In the genomic region with DNA sequence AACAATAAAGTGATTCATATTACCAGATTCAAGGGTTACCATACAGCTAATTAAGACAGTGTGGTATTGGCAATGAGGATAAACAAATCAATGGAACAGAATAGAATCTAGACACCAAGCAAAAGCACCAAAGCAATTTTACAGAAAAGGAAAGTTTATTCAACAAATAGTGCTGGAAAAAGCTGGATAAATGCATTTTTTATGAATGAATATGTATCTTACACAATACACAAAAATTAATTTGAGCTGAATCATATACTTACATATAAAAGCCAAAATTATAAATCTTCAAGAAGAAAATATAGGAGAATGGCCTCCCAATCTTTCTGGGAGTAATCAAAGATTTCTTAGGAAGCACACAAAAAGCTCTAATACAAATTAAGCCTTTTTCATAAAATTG, we compare ENCODE assay signal across 20 cellular contexts.
"Had no signal": no experiment of that assay in that cellular context is flagged by ENCODE, and none has a peak within 500 bp of the region (broad histone marks: within the 10 kb centered on the region; RNA-seq: fewer than 3 reads in every experiment).

No MANE protein-coding gene starts in this region.

- H3K27ac Mint-ChIP-seq: activated B cell treated with CpG ODN at 0.5 μM for 24 hours; activated CD4-positive, alpha-beta memory T cell treated with anti-CD3 and anti-CD28 coated beads for 36 hours; activated CD4-positive, alpha-beta T cell treated with anti-CD3 and anti-CD28 coated beads, Interleukin-2, amount 10 ng/mL, durations not matched to agents 7 days and 5 days; activated naive CD4-positive, alpha-beta T cell treated with anti-CD3 and anti-CD28 coated beads, Interleukin-2, amount 50 U/mL, for 72 hours; T-helper 17 cell had no signal

- H3K27me3 ChIP-seq: brain microvascular endothelial cell, cardiac muscle cell had no signal

- H3K4me3 Mint-ChIP-seq: activated B cell treated with CpG ODN at 0.5 μM for 24 hours; activated CD4-positive, alpha-beta memory T cell treated with anti-CD3 and anti-CD28 coated beads for 36 hours; activated CD4-positive, alpha-beta T cell treated with anti-CD3 and anti-CD28 coated beads, Interleukin-2, amount 10 ng/mL, durations not matched to agents 7 days and 5 days; activated T-cell treated with anti-CD3 and anti-CD28 coated beads, Interleukin-2, amount 50 U/mL, for 4 hours; T-helper 17 cell had no signal

- DNase-seq: activated B cell treated with CpG ODN at 0.5 μM for 24 hours; activated CD4-positive, alpha-beta memory T cell treated with anti-CD3 and anti-CD28 coated beads for 36 hours; activated CD4-positive, alpha-beta T cell treated with anti-CD3 and anti-CD28 coated beads, Interleukin-2, amount 10 ng/mL, durations not matched to agents 7 days and 5 days; activated CD8-positive, alpha-beta memory T cell treated with anti-CD3 and anti-CD28 coated beads for 24 hours; activated effector memory CD4-positive, alpha-beta T cell treated with anti-CD3 and anti-CD28 coated beads, Interleukin-2, amount 50 U/mL, for 16 hours; activated naive CD4-positive, alpha-beta T cell treated with Interleukin-2 at 50 U/mL for 16 hours; activated T-cell treated with anti-CD3 and anti-CD28 coated beads, Interleukin-2, amount 50 U/mL, for 4 hours; brain microvascular endothelial cell; NCI-H1092; NCI-H1417; NCI-H1930; NCI-H2171 treated with DMSO at 0.1 percent for 48 hours; NCI-H226; NCI-H526; NCI-H774; SIG-M5; T-helper 17 cell; T1000 had no signal

- H3K36me3 ChIP-seq: brain microvascular endothelial cell, cardiac muscle cell had no signal

- H3K36me3 Mint-ChIP-seq: activated CD4-positive, alpha-beta memory T cell treated with anti-CD3 and anti-CD28 coated beads for 36 hours; activated naive CD4-positive, alpha-beta T cell treated with anti-CD3 and anti-CD28 coated beads, Interleukin-2, amount 50 U/mL, for 72 hours had no signal

- H3K4me1 Mint-ChIP-seq: activated B cell treated with CpG ODN at 0.5 μM for 24 hours; activated CD4-positive, alpha-beta T cell treated with anti-CD3 and anti-CD28 coated beads, Interleukin-2, amount 10 ng/mL, durations not matched to agents 7 days and 5 days; T-helper 17 cell had no signal

- H3K27me3 Mint-ChIP-seq: activated B cell treated with CpG ODN at 0.5 μM for 24 hours; activated CD4-positive, alpha-beta memory T cell treated with anti-CD3 and anti-CD28 coated beads for 36 hours; activated CD4-positive, alpha-beta T cell treated with anti-CD3 and anti-CD28 coated beads, Interleukin-2, amount 10 ng/mL, durations not matched to agents 7 days and 5 days; T-helper 17 cell had no signal

- H3K4me3 ChIP-seq: cardiac muscle cell had no signal

- H3K27ac ChIP-seq: brain microvascular endothelial cell, cardiac muscle cell had no signal

- H3K9me3 Mint-ChIP-seq: activated CD4-positive, alpha-beta memory T cell treated with anti-CD3 and anti-CD28 coated beads for 36 hours; activated CD4-positive, alpha-beta T cell treated with anti-CD3 and anti-CD28 coated beads, Interleukin-2, amount 10 ng/mL, durations not matched to agents 7 days and 5 days had no signal
